1 cellular context compared by ENCODE assay signal in the genomic region with DNA sequence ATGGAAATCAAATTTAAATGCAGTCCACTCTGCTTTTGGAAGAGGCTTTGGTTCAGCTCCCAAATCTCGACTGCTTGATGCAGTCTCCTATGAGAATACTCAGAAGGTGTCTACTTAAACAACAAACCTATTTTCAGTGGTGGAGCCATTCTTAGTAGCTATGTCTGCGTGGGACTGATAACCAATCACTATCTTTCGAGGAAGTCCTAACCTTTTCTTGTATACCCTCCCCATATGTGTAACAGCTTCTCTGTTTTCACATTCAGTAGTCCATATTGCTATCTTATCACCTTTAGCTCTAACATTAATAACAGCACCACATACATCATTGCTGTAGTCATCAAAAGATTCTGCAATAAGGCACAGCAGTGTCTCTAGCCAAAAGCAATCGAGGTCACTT.
TF ChIP-seq lines count a peak whose summit lies in the region.

No MANE protein-coding gene starts in this region.

TF ChIP-seq in K562, 482 proteins besides CTCF, POLR2A, EP300 and RAD21 (continued from another document):
- no peak for TF ChIP-seq JUND (IDR thresholded peaks at IDR 0.05; ENCODE audit: borderline replicate concordance, low read depth, low read length)
- 0 out of 3 replicates have a peak, but pooled peaks have one; percentile 39 for TF ChIP-seq JUND (tag; IDR thresholded peaks at IDR 0.05; ENCODE audit: borderline replicate concordance, low read depth, low read length)
- no peak for TF ChIP-seq NELFE (IDR thresholded peaks at IDR 0.05; ENCODE audit: insufficient read depth, insufficient read length)
